ENCODE assay signal across 24 cellular contexts in the genomic region with DNA sequence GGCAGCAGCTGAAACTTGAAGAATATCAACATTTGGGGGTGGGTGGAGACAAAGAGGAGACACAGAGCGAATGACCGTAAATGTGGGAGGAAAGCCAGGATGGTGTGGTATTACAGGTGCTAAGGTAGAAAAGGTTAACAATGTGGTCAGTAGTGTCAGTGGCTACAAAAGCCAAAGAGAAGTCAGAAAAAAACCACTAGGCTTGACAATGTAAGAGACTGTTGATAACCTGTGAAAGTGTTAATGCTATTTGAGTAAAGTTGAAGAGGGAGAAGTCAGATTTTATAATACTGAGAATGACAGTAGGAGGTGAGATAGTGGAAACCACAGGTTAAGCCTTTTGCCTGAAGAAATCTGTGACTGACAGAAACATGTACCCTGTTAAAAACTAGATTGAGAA.
DNase-seq lines count a peak whose midpoint lies in the region; ATAC-seq, FAIRE-seq and TF ChIP-seq lines count a peak whose summit lies in the region.
"Had no signal": no experiment of that assay in that cellular context is flagged by ENCODE, and none has a peak within 500 bp of the region (broad histone marks: within the 10 kb centered on the region; RNA-seq: fewer than 3 reads in every experiment).

No MANE protein-coding gene starts in this region.

- H3K4me3 Mint-ChIP-seq in GM23338: no peak overlapping the region
- H3K4me3 Mint-ChIP-seq: CD8-positive, alpha-beta memory T cell; HFFc6 had no signal

- H3K79me2 ChIP-seq in GM23338 (replicated peaks; ENCODE audit: insufficient read depth) (peaks cover 26% of the 10 kb centered on the region), H1 (ENCODE audit: control insufficient read depth in 1 of 2, insufficient read depth in 2 of 2, low read length in 2 of 2) (0 out of 4 replicates have a peak, but pooled peaks cover 0 to 8% of the 10 kb centered on the region in 2 experiments), parathyroid adenoma (no peaks in the 10 kb centered on the region), hepatocyte (peaks cover 2% of the 10 kb centered on the region)

- no peaks in the 10 kb centered on the region for H3K79me1 ChIP-seq in H1 (ENCODE audit: low read depth, low read length)

- CTCF ChIA-PET in H1 (lab: Charles Lee; ENCODE audit: partially characterized antibody): interaction anchor here (0.6 to 3.5 kb wide), 10 partner anchors 8 to 125 kb away, joined by 3 to 16 read pairs (median 3); no protein-coding TSS in a partner anchor

- H2AK5ac ChIP-seq in H1 (ENCODE audit: low read depth, low read length): no peak overlapping the region

- H3K27ac Mint-ChIP-seq in GM23338: no peak overlapping the region
- H3K27ac Mint-ChIP-seq: CD8-positive, alpha-beta memory T cell; HFFc6 had no signal

- peaks cover 1% of the 10 kb centered on the region for H3K27me3 Mint-ChIP-seq in GM23338 (ENCODE audit: insufficient read depth, low read depth, poor library complexity)
- H3K27me3 Mint-ChIP-seq: CD8-positive, alpha-beta memory T cell had no signal

- H3F3A ChIP-seq in GM23338 (replicated peaks; ENCODE audit: low read depth): no peaks in the 10 kb centered on the region

- no peak overlapping the region for H3K14ac ChIP-seq in H1 (ENCODE audit: insufficient read length)

- H3K27me3 ChIP-seq in GM23338 (ENCODE audit: insufficient read depth): no peaks in the 10 kb centered on the region
- no peaks in the 10 kb centered on the region for H3K27me3 ChIP-seq in H1 (replicated peaks in 1 of 4; ENCODE audit: control insufficient read depth in 3 of 4, extremely low read depth in 1 of 4, insufficient read depth in 3 of 4, low read length in 3 of 4)
- no peaks in the 10 kb centered on the region for H3K27me3 ChIP-seq in parathyroid adenoma (ENCODE audit: control insufficient read depth, insufficient read depth, low read length)
- no peaks in the 10 kb centered on the region for H3K27me3 ChIP-seq in hepatocyte

- H3K4me3 ChIP-seq in GM23338: no peak overlapping the region
- H3K4me3 ChIP-seq in H1 (ENCODE audit: extremely low read depth in 1 of 4, insufficient read depth in 2 of 4, low read depth in 3 of 4, low read length in 4 of 4): no peak overlapping the region
- H3K4me3 ChIP-seq in parathyroid adenoma (ENCODE audit: low read depth, low read length): no peak overlapping the region
- H3K4me3 ChIP-seq in hepatocyte: no peak overlapping the region
- H3K4me3 ChIP-seq: GM23248, SK-N-MC had no signal

- no peak for TF ChIP-seq RAD21 in H1 (IDR thresholded peaks at IDR 0.05 in 1 of 2, conservative IDR thresholded peaks at IDR 0.05 in 1 of 2; ENCODE audit: low read depth in 2 of 2, low read length in 2 of 2)

- H3K4me2 ChIP-seq in GM23338 (no peak overlapping the region), H1 (ENCODE audit: insufficient read depth in 1 of 2, low read depth in 2 of 2, low read length in 2 of 2) (no peak overlapping the region), parathyroid adenoma (ENCODE audit: low read length) (no peak overlapping the region), hepatocyte (no peak overlapping the region)

- no peak overlapping the region for H4K91ac ChIP-seq in H1 (replicated peaks; ENCODE audit: insufficient read length, low read length)

- FAIRE-seq in H1 (lab: Jason Lieb, UNC): peak; percentile 52

- no peaks in the 10 kb centered on the region for H3K23me2 ChIP-seq in H1 (ENCODE audit: low read depth, low read length)

- 78% methylated on average over 2 of the region's 2 CpGs; no CpG with 5 or more reads in 1 of the 2 experiments for WGBS in H1 (ENCODE audit: extremely low coverage in 1 of 2, insufficient coverage in 1 of 2, insufficient read length in 1 of 2, insufficient replicate concordance in 2 of 2, low coverage in 1 of 2, low lambda C conversion rate in 2 of 2, missing lambda C conversion rate in 1 of 2), 2 experiments
- WGBS in hepatocyte (ENCODE audit: low lambda C conversion rate, missing lambda C conversion rate): 63% methylated on average over 2 of the region's 2 CpGs

- no peak overlapping the region for H3K4ac ChIP-seq in H1 (replicated peaks; ENCODE audit: insufficient read length, low read depth, low read length)

- H3K36me3 Mint-ChIP-seq in GM23338 (ENCODE audit: low read depth): no peaks in the 10 kb centered on the region
- H3K36me3 Mint-ChIP-seq: CD8-positive, alpha-beta memory T cell had no signal

- no peak overlapping the region for H3K18ac ChIP-seq in H1 (ENCODE audit: extremely low read depth, low read length)

- H3K9me3 Mint-ChIP-seq in GM23338: no peaks in the 10 kb centered on the region
- H3K9me3 Mint-ChIP-seq: HFFc6 had no signal

- H3K9me2 ChIP-seq in GM23338 (ENCODE audit: insufficient read depth) (no peaks in the 10 kb centered on the region), hepatocyte (replicated peaks; ENCODE audit: insufficient read depth) (no peaks in the 10 kb centered on the region)

- H2BK15ac ChIP-seq in H1 (ENCODE audit: low read length): no peak overlapping the region

- H3K27ac ChIP-seq in GM23338 (ENCODE audit: low read depth): no peak overlapping the region
- H3K27ac ChIP-seq in H1 (ENCODE audit: low read depth, low read length): no peak overlapping the region
- H3K27ac ChIP-seq in parathyroid adenoma: peak overlapping the region; percentile 54
- no peak overlapping the region for H3K27ac ChIP-seq in hepatocyte
- H3K27ac ChIP-seq: GM23248, SK-N-MC had no signal

- H3K4me1 ChIP-seq in GM23338 (ENCODE audit: insufficient read depth) (peaks cover 50% of the 10 kb centered on the region), H1 (replicated peaks in 1 of 4; ENCODE audit: control insufficient read depth in 3 of 4, insufficient read depth in 4 of 4, low read length in 3 of 4) (peaks cover 0 to 7% (median 6%) of the 10 kb centered on the region in 4 experiments; a peak in 3 of 7 replicates), parathyroid adenoma (peaks cover 12% of the 10 kb centered on the region), hepatocyte (ENCODE audit: insufficient read depth) (peaks cover 4% of the 10 kb centered on the region)

- ATAC-seq in GM23338 (peak; percentile 49), HG03460 (IDR thresholded peaks at IDR 0.05; ENCODE audit: unreplicated experiment) (no peak)

- H3K56ac ChIP-seq in H1 (replicated peaks; ENCODE audit: insufficient read length, low read depth, low read length): no peak overlapping the region

- H3K36me3 ChIP-seq in GM23338 (ENCODE audit: insufficient read depth) (no peaks in the 10 kb centered on the region), H1 (ENCODE audit: control insufficient read depth in 2 of 4, insufficient read depth in 4 of 4, low read length in 3 of 4) (no peaks in the 10 kb centered on the region), parathyroid adenoma (ENCODE audit: control insufficient read depth, insufficient read depth, low read length) (no peaks in the 10 kb centered on the region), hepatocyte (replicated peaks; ENCODE audit: insufficient read depth, low read depth) (no peaks in the 10 kb centered on the region)

- no peak overlapping the region for H2AFZ ChIP-seq in GM23338
- no peak overlapping the region for H2AFZ ChIP-seq in H1 (ENCODE audit: low read length)
- peak overlapping the region; percentile 38 for H2AFZ ChIP-seq in parathyroid adenoma
- H2AFZ ChIP-seq in hepatocyte: no peak overlapping the region
- H2AFZ ChIP-seq: GM23248 had no signal

- H3K9ac ChIP-seq in H1 (replicated peaks in 1 of 4; ENCODE audit: extremely low read depth in 1 of 4, low read depth in 3 of 4, low read length in 3 of 4) (no peak overlapping the region), parathyroid adenoma (no peak overlapping the region)
- H3K9ac ChIP-seq: GM23248 had no signal

- H4K20me1 ChIP-seq in GM23338 (replicated peaks; ENCODE audit: insufficient read depth) (no peaks in the 10 kb centered on the region; the same call in 1 of the 2 replicates), H1 (replicated peaks in 1 of 2; ENCODE audit: control insufficient read depth in 1 of 2, insufficient read depth in 2 of 2, low read length in 2 of 2) (no peaks in the 10 kb centered on the region), hepatocyte (ENCODE audit: insufficient read depth, poor library complexity, severe bottlenecking) (no peaks in the 10 kb centered on the region)

- no peaks in the 10 kb centered on the region for H3K9me3 ChIP-seq in H1 (ENCODE audit: insufficient read depth in 2 of 2, low read depth in 1 of 2, low read length in 1 of 2)
- no peaks in the 10 kb centered on the region for H3K9me3 ChIP-seq in parathyroid adenoma (ENCODE audit: control insufficient read depth, low read length)
- no peaks in the 10 kb centered on the region for H3K9me3 ChIP-seq in hepatocyte (ENCODE audit: low read depth)

- H4K8ac ChIP-seq in H1 (ENCODE audit: extremely low read depth, insufficient read depth, low read length): no peak overlapping the region

- no peak overlapping the region for H4K5ac ChIP-seq in H1 (ENCODE audit: insufficient read length, low read depth, low read length)

- no peak for TF ChIP-seq POLR2A in H1 (IDR thresholded peaks at IDR 0.05; ENCODE audit: control extremely low read depth in 1 of 2, low read depth in 2 of 2, low read length in 2 of 2)

- no peak overlapping the region for H2BK20ac ChIP-seq in H1 (ENCODE audit: low read length)

- H3K4me1 Mint-ChIP-seq in GM23338: peaks cover 16% of the 10 kb centered on the region
- H3K4me1 Mint-ChIP-seq: CD8-positive, alpha-beta memory T cell had no signal

- no peak overlapping the region for H2BK12ac ChIP-seq in H1 (ENCODE audit: low read depth, low read length)

- no peak for TF ChIP-seq EP300 in H1 (IDR thresholded peaks at IDR 0.05; ENCODE audit: borderline replicate concordance in 1 of 2, low read depth in 2 of 2, low read length in 2 of 2)

- POLR2A ChIA-PET in H1 (lab: Charles Lee; ENCODE audit: partially characterized antibody): interaction anchor here (0.9 kb wide), 1 partner anchor 10 kb away, joined by 3 read pairs; no protein-coding TSS in a partner anchor

- no peak overlapping the region for H2BK5ac ChIP-seq in H1 (ENCODE audit: low read depth, low read length)

- DNase-seq in GM23338 (ENCODE audit: low spot score): no peak
- DNase-seq in M059J (ENCODE audit: low read depth): peak; percentile 16
- no peak for DNase-seq in H1 (ENCODE audit: low read depth in 1 of 2, low spot score in 2 of 2)
- no peak for DNase-seq in hepatocyte (ENCODE audit: low spot score)
- no peak for DNase-seq in NCI-H524 (lab: John Stamatoyannopoulos, UW)
- DNase-seq in activated effector memory CD4-positive, alpha-beta T cell treated with anti-CD3 and anti-CD28 coated beads, Interleukin-2, amount 50 U/mL, for 16 hours: no peak
- DNase-seq: ACHN; C1 segment of cervical spinal cord; CD8-positive, alpha-beta memory T cell; GM23248; HFFc6; Kasumi-1; MM.1S; NCI-H1092; NCI-H146; NCI-H2081; NCI-H2171 treated with DMSO at 0.1 percent for 48 hours; NCI-H510A; NCI-H774; OCI-M1; SHP77 had no signal

- H2BK120ac ChIP-seq in H1 (replicated peaks; ENCODE audit: low read depth, low read length): no peak overlapping the region

- no peak overlapping the region for H3K23ac ChIP-seq in H1 (ENCODE audit: insufficient read length)

- TF ChIP-seq CTCF in GM23338 (conservative IDR thresholded peaks at IDR 0.05; ENCODE audit: low read depth in 2 of 2) (no peak), H1 (IDR thresholded peaks at IDR 0.05; ENCODE audit: control extremely low read depth in 1 of 3, insufficient read depth in 1 of 3, low read depth in 1 of 3, low read length in 3 of 3) (no peak), parathyroid adenoma (IDR thresholded peaks at IDR 0.05) (no peak), hepatocyte (IDR thresholded peaks at IDR 0.05; ENCODE audit: poor library complexity) (no peak)

TF ChIP-seq in H1, 55 proteins besides CTCF, POLR2A, EP300 and RAD21 (continues in another document):
- TF ChIP-seq CEBPB (IDR thresholded peaks at IDR 0.05; ENCODE audit: low read depth, low read length): no peak
